Comparison of ENCODE assay signal across 9 cellular contexts in genomic region chr1:22749919-22750670, GRCh38. TPM values are rescaled to one million over a fixed set of nuclear protein-coding genes. Genes with fewer than 3 reads are reported as not detected.
DNase-seq lines count a peak whose midpoint lies in the region; ATAC-seq and TF ChIP-seq lines count a peak whose summit lies in the region.
"Had no signal": no experiment of that assay in that cellular context is flagged by ENCODE, and none has a peak within 500 bp of the region (broad histone marks: within the 10 kb centered on the region; RNA-seq: fewer than 3 reads in every experiment).

No MANE protein-coding gene starts in this region.

- TF ChIP-seq CTCF in fibroblast of the aortic adventitia (IDR thresholded peaks at IDR 0.05; ENCODE audit: insufficient read depth, low read length): no peak

- H3K9me3 ChIP-seq in SJSA1 (replicated peaks): no peaks in the 10 kb centered on the region

- intact Hi-C loops in Right ventricle myocardium inferior (cut with DNase I) (no loop called here), cardiac septum (cut with DNase I) (no loop called here)

- H3K27ac ChIP-seq in SJSA1: peak overlapping the region; percentile 71

- no peaks in the 10 kb centered on the region for H3K36me3 ChIP-seq in SJSA1

- H3K4me3 ChIP-seq in SJSA1 (no peak overlapping the region), fibroblast of the aortic adventitia (ENCODE audit: low read depth, low read length) (no peak overlapping the region)

- H3K27me3 ChIP-seq in SJSA1 (replicated peaks): no peaks in the 10 kb centered on the region

- H3K4me1 ChIP-seq in SJSA1 (replicated peaks): peaks cover 65% of the 10 kb centered on the region

- ATAC-seq in Right ventricle myocardium inferior (peak; percentile 75), HG03139 (IDR thresholded peaks at IDR 0.05; ENCODE audit: unreplicated experiment) (no peak)

- DNase-seq in Right ventricle myocardium inferior (ENCODE audit: missing footprints) (peak; percentile 64), cardiac septum (ENCODE audit: low spot score) (no peak), SJSA1 (ENCODE audit: low read depth in 1 of 2, low spot score in 2 of 2) (peak; percentile 77 to 82), fibroblast of the aortic adventitia (ENCODE audit: low read depth) (peak; percentile 93), putamen (ENCODE audit: low spot score) (peak; percentile 9), cortex of kidney (lab: John Stamatoyannopoulos, UW) (no peak), SHP77 treated with DMSO at 0.1 percent for 48 hours (lab: John Stamatoyannopoulos, UW) (no peak)
- DNase-seq: activated T-cell treated with anti-CD3 and anti-CD28 coated beads, Interleukin-2, amount 50 U/mL, for 4 hours had no signal

RNA-seq across cellular contexts. Expression of gene EPHB2, which starts 39.5 kb away (rescaled TPM):
- 3.5 TPM for total RNA-seq in Right ventricle myocardium inferior
- total RNA-seq in cardiac septum: 0.81 TPM
- total RNA-seq in SJSA1 (2014; rRNA removed; shearing (Covaris generic)): 3.6 and 4.3 TPM in 2 replicates
- 3.8 and 24.9 TPM in 2 replicates for total RNA-seq in fibroblast of the aortic adventitia (ENCODE audit: low replicate concordance)

Comparison
In these comparisons a context has a peak if more than half of its experiments do, and no peak if none do; other contexts are left out.
1. DNase-seq: peak in Right ventricle myocardium inferior (single experiment), SJSA1 (2 of 2), fibroblast of the aortic adventitia (single experiment) and putamen (single experiment); none in cardiac septum (single experiment), cortex of kidney (single experiment) and SHP77 treated with DMSO at 0.1 percent for 48 hours (single experiment).